Comparison of ENCODE assay signal across 8 cellular contexts in the genomic region with DNA sequence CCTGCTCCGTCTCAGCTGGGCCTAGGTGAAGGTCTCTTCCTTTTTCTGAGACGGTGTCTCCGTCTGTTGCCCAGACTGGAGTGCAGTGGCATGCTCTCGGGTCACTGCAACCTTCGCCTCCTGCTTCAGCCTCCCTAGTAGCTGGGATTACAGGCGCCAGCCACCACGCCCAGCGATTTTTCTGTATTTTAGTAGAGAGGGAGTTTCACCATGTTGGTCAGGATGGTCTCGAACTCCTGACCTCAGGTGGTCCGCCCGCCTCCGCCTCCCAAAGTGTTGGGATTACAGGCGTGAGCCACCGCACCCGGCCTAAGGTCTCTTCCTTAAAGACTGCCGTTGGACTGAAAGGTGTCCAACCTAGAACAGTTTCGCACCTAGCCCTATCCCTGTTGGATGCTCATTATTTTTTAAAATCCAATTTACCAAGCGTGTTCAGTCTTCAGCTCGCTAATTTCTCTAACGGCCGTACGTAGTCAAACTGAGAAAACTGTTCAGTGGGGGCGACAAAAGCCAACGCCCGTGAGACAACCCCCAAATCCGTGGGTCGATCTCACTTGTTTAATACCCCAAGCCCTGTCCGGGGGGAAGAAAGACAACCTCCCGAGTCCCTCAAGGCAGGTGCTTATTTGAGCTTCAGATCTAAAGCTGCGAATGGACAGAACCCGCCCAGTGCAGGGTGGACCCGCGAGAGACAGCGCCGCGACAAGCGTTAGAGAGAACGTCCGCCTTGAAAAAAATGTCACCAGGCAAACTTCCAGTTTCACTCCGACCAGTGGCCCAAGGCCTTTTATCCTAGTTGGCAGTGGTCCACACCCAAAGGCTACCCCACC. TPM values are rescaled to one million over a fixed set of nuclear protein-coding genes. Genes with fewer than 3 reads are reported as not detected.
DNase-seq lines count a peak whose midpoint lies in the region; ATAC-seq and TF ChIP-seq lines count a peak whose summit lies in the region.

No MANE protein-coding gene starts in this region.

- CTCF ChIA-PET in PC-3 (lab: Charles Lee) = interaction anchor here (0.6 to 1.4 kb wide), 3 partner anchors 22 to 182 kb away, joined by 3 to 5 read pairs (median 4); partner anchors contain the start of gene XYLB

- DNase-seq in T-helper 1 cell (no peak), PC-3 (no peak), erythroblast (lab: John Stamatoyannopoulos, UW) (no peak), trophoblast cell (no peak), ureter (ENCODE audit: low spot score) (no peak)
- no peak for DNase-seq in central memory CD4-positive, alpha-beta T cell

- peak overlapping the region; percentile 100 for H3K27ac Mint-ChIP-seq in T-helper 1 cell treated with Interleukin-12 subunit alpha and Interleukin-12 subunit beta and Interleukin-4 antibody, amounts not matched to agents 30 μg/mL and 1 μg/mL, for 36 hours

- H2AFZ ChIP-seq in PC-3 (ENCODE audit: low read length) = peak overlapping the region; percentile 37
- H2AFZ ChIP-seq in trophoblast cell (ENCODE audit: insufficient read depth, low read length, poor library complexity) = peak overlapping the region; percentile 68

- TF ChIP-seq POLR2A in erythroblast (IDR thresholded peaks at IDR 0.05; ENCODE audit: low read length) = peak; percentile 68

- H3K9me2 ChIP-seq in PC-3 (replicated peaks; ENCODE audit: low read length) = no peaks in the 10 kb centered on the region

- H3K36me3 ChIP-seq in PC-3 (ENCODE audit: low read depth, low read length) (no peaks in the 10 kb centered on the region), trophoblast cell (ENCODE audit: control insufficient read depth in 1 of 2, insufficient read depth in 2 of 2, low read length in 2 of 2) (no peaks in the 10 kb centered on the region)

- H3K27ac ChIP-seq in PC-3 (ENCODE audit: low read length) = peak overlapping the region; percentile 97
- peak overlapping the region; percentile 28 for H3K27ac ChIP-seq in trophoblast cell (ENCODE audit: low read depth, low read length)

- no peak overlapping the region for H2AK5ac ChIP-seq in trophoblast cell (ENCODE audit: low read length)

- H3F3A ChIP-seq in PC-3 (ENCODE audit: low read length, unreplicated experiment) = peaks cover 7% of the 10 kb centered on the region

- H4K12ac ChIP-seq in trophoblast cell (ENCODE audit: low read depth, low read length) = peak overlapping the region; percentile 65

- intact Hi-C loops in PC-3 (cut with micrococcal nuclease) = no loop called here

- peaks cover 19% of the 10 kb centered on the region for H4K20me1 ChIP-seq in PC-3 (ENCODE audit: low read length)

- peak overlapping the region; percentile 23 for H2BK120ac ChIP-seq in trophoblast cell (ENCODE audit: insufficient read depth, low read length, poor library complexity)

- no peaks in the 10 kb centered on the region for H3K27me3 Mint-ChIP-seq in T-helper 1 cell treated with Interleukin-12 subunit alpha and Interleukin-12 subunit beta and Interleukin-4 antibody, amounts not matched to agents 30 μg/mL and 1 μg/mL, for 36 hours (ENCODE audit: low read depth)

- BruUV-seq in PC-3 (replicated peaks; lab: Mats Ljungman, UMichigan) = TSS peak; percentile 61

- no peaks in the 10 kb centered on the region for H3K9me3 Mint-ChIP-seq in T-helper 1 cell treated with Interleukin-12 subunit alpha and Interleukin-12 subunit beta and Interleukin-4 antibody, amounts not matched to agents 30 μg/mL and 1 μg/mL, for 36 hours

- POLR2A ChIA-PET in PC-3 (lab: Charles Lee; ENCODE audit: unreplicated experiment) = interaction anchor here (0.6 to 1.8 kb wide), 4 partner anchors 8 to 121 kb away, joined by 3 to 17 read pairs (median 4); partner anchors contain the start of gene ACAA1

- peak overlapping the region; percentile 11 for H3K4ac ChIP-seq in trophoblast cell (ENCODE audit: low read depth, low read length)

- H3K9me3 ChIP-seq in PC-3 (ENCODE audit: low read length) = no peaks in the 10 kb centered on the region
- no peaks in the 10 kb centered on the region for H3K9me3 ChIP-seq in trophoblast cell (ENCODE audit: insufficient read depth, low read depth, low read length)

- peaks cover 40% of the 10 kb centered on the region for H3K79me2 ChIP-seq in PC-3 (ENCODE audit: low read length)
- H3K79me2 ChIP-seq in trophoblast cell (ENCODE audit: control insufficient read depth, insufficient read depth, low read length, poor library complexity) = peaks cover 16% of the 10 kb centered on the region

- H3K4me1 Mint-ChIP-seq in T-helper 1 cell treated with Interleukin-12 subunit alpha and Interleukin-12 subunit beta and Interleukin-4 antibody, amounts not matched to agents 30 μg/mL and 1 μg/mL, for 36 hours (ENCODE audit: low read depth) = peaks cover 42% of the 10 kb centered on the region

- H3K27me3 ChIP-seq in PC-3 (ENCODE audit: low read length) (no peaks in the 10 kb centered on the region), trophoblast cell (ENCODE audit: insufficient read depth, low read length) (no peaks in the 10 kb centered on the region)

- H4K8ac ChIP-seq in trophoblast cell (ENCODE audit: low read depth, low read length) = peak overlapping the region; percentile 68

- H2BK5ac ChIP-seq in trophoblast cell (ENCODE audit: low read depth, low read length, poor library complexity) = peak overlapping the region; percentile 34

- no peak overlapping the region for H2BK12ac ChIP-seq in trophoblast cell (ENCODE audit: low read length)

- no peak overlapping the region for H3K23ac ChIP-seq in trophoblast cell (ENCODE audit: low read length)

- peak overlapping the region; percentile 93 for H3K4me2 ChIP-seq in PC-3 (ENCODE audit: low read length)
- H3K4me2 ChIP-seq in trophoblast cell (ENCODE audit: low read length) = peak overlapping the region; percentile 93

- H3K4me3 Mint-ChIP-seq in T-helper 1 cell treated with Interleukin-12 subunit alpha and Interleukin-12 subunit beta and Interleukin-4 antibody, amounts not matched to agents 30 μg/mL and 1 μg/mL, for 36 hours = peak overlapping the region; percentile 94

- H3K4me3 ChIP-seq in PC-3 (ENCODE audit: low read length) (peak overlapping the region; percentile 94), trophoblast cell (ENCODE audit: low read depth, low read length) (peak overlapping the region; percentile 80)

- peak; percentile 5 for ATAC-seq in PC-3
- ATAC-seq in GM18502 (IDR thresholded peaks at IDR 0.05; ENCODE audit: poor library complexity, unreplicated experiment) = no peak

- no peak for TF ChIP-seq CTCF in PC-3 (conservative IDR thresholded peaks at IDR 0.05; ENCODE audit: low read depth, low read length)

- peaks cover 15% of the 10 kb centered on the region for H3K79me1 ChIP-seq in trophoblast cell (ENCODE audit: low read length)

- H3K36me3 Mint-ChIP-seq in T-helper 1 cell treated with Interleukin-12 subunit alpha and Interleukin-12 subunit beta and Interleukin-4 antibody, amounts not matched to agents 30 μg/mL and 1 μg/mL, for 36 hours (ENCODE audit: low read depth) = peaks cover 14% of the 10 kb centered on the region

- H3K9ac ChIP-seq in PC-3 (ENCODE audit: low read length) = peak overlapping the region; percentile 96
- H3K9ac ChIP-seq in trophoblast cell (ENCODE audit: low read length) = peak overlapping the region; percentile 84

- H4K91ac ChIP-seq in trophoblast cell (ENCODE audit: low read depth, low read length) = peak overlapping the region; percentile 84

- peak overlapping the region; percentile 18 for H3K18ac ChIP-seq in trophoblast cell (ENCODE audit: low read length)

- WGBS in trophoblast cell (ENCODE audit: extremely low coverage, insufficient coverage, insufficient read length) = no CpG with 5 or more reads among the region's 40 CpGs

- H3K4me1 ChIP-seq in PC-3 (ENCODE audit: insufficient read depth, low read length) = peaks cover 39% of the 10 kb centered on the region
- peaks cover 0 to 4% of the 10 kb centered on the region in 2 experiments for H3K4me1 ChIP-seq in trophoblast cell (ENCODE audit: control insufficient read depth in 1 of 2, insufficient read depth in 2 of 2, low read length in 2 of 2)

- peak overlapping the region; percentile 38 for H3K14ac ChIP-seq in trophoblast cell (ENCODE audit: low read length)

RNA-seq across cellular contexts. Expression of gene OXSR1, which starts 1.0 kb away (rescaled TPM):
- total RNA-seq in PC-3 (2014; rRNA removed) = 42.2 and 47.7 TPM in 2 replicates
- polyA plus RNA-seq in trophoblast cell (2013) = 26.2 and 26.5 TPM in 2 replicates
- 51.3 TPM for total RNA-seq in ureter

RNA-seq across cellular contexts. Expression of gene MYD88, which starts 25.9 kb away (rescaled TPM):
- total RNA-seq in PC-3 (2014; rRNA removed) = 17.7 and 19.1 TPM in 2 replicates
- polyA plus RNA-seq in trophoblast cell (2013) = 25.1 TPM in 2 replicates
- total RNA-seq in ureter = 44.6 TPM

RNA-seq across cellular contexts. Expression of gene ACAA1, which starts 27.4 kb away (rescaled TPM):
- total RNA-seq in PC-3 (2014; rRNA removed) (76.4 and 94.5 TPM in 2 replicates), ureter (135 TPM)
- 30.0 and 31.2 TPM in 2 replicates for polyA plus RNA-seq in trophoblast cell (2013)
